ENCODE assay signal across 19 cellular contexts in genomic region chr13:76619631-76620030, GRCh38.
"Had no signal": no experiment of that assay in that cellular context is flagged by ENCODE, and none has a peak within 500 bp of the region (broad histone marks: within the 10 kb centered on the region; RNA-seq: fewer than 3 reads in every experiment).

No MANE protein-coding gene starts in this region.

- H3K27me3 ChIP-seq: adrenal gland, colonic mucosa, Peyer's patch had no signal

- H3K27ac ChIP-seq: adrenal gland, colonic mucosa, Peyer's patch, RWPE1, WERI-Rb-1 had no signal

- H3K4me1 ChIP-seq: adrenal gland, colonic mucosa, Peyer's patch had no signal

- DNase-seq: activated CD4-positive, alpha-beta T cell treated with anti-CD3 and anti-CD28 coated beads for 36 hours; activated CD8-positive, alpha-beta memory T cell treated with anti-CD3 and anti-CD28 coated beads, Interleukin-2, amount 50 U/mL, for 48 hours; activated CD8-positive, alpha-beta T cell treated with anti-CD3 and anti-CD28 coated beads, Interleukin-2, amount 10 ng/mL, durations not matched to agents 7 days and 5 days; activated naive CD4-positive, alpha-beta T cell treated with anti-CD3 and anti-CD28 coated beads, Interleukin-2, amount 50 U/mL, for 16 hours; activated naive CD8-positive, alpha-beta T cell treated with anti-CD3 and anti-CD28 coated beads, Interleukin-2, amount 10 ng/mL, durations not matched to agents 7 days and 5 days; activated T-cell treated with anti-CD3 and anti-CD28 coated beads, Interleukin-2, amount 50 U/mL, for 1 hour; adrenal gland; colonic mucosa; NCI-H1105; NCI-H1694; NCI-H2029; NCI-H2107; NCI-H446; NCI-H524; Peyer's patch; SHP77 treated with DMSO at 0.1 percent for 48 hours; T-helper 1 cell; WERI-Rb-1 had no signal

- H3K9me3 ChIP-seq: adrenal gland, colonic mucosa, Peyer's patch had no signal

- H3K36me3 Mint-ChIP-seq: activated naive CD8-positive, alpha-beta T cell treated with anti-CD3 and anti-CD28 coated beads, Interleukin-2, amount 10 ng/mL, durations not matched to agents 7 days and 5 days had no signal

- H3K4me3 ChIP-seq: adrenal gland, colonic mucosa, Peyer's patch had no signal

- H3K4me3 Mint-ChIP-seq: activated CD4-positive, alpha-beta T cell treated with anti-CD3 and anti-CD28 coated beads for 36 hours; activated CD8-positive, alpha-beta T cell treated with anti-CD3 and anti-CD28 coated beads, Interleukin-2, amount 10 ng/mL, durations not matched to agents 7 days and 5 days; activated naive CD8-positive, alpha-beta T cell treated with anti-CD3 and anti-CD28 coated beads, Interleukin-2, amount 10 ng/mL, durations not matched to agents 7 days and 5 days had no signal

- H3K27ac Mint-ChIP-seq: activated CD4-positive, alpha-beta T cell treated with anti-CD3 and anti-CD28 coated beads for 36 hours; activated CD8-positive, alpha-beta T cell treated with anti-CD3 and anti-CD28 coated beads, Interleukin-2, amount 10 ng/mL, durations not matched to agents 7 days and 5 days; activated naive CD8-positive, alpha-beta T cell treated with anti-CD3 and anti-CD28 coated beads, Interleukin-2, amount 10 ng/mL, durations not matched to agents 7 days and 5 days had no signal

- H3K9me3 Mint-ChIP-seq: activated naive CD8-positive, alpha-beta T cell treated with anti-CD3 and anti-CD28 coated beads, Interleukin-2, amount 10 ng/mL, durations not matched to agents 7 days and 5 days had no signal

- H3K4me1 Mint-ChIP-seq: activated CD4-positive, alpha-beta T cell treated with anti-CD3 and anti-CD28 coated beads for 36 hours; activated naive CD8-positive, alpha-beta T cell treated with anti-CD3 and anti-CD28 coated beads, Interleukin-2, amount 10 ng/mL, durations not matched to agents 7 days and 5 days had no signal

- H3K36me3 ChIP-seq: adrenal gland, colonic mucosa, Peyer's patch, WERI-Rb-1 had no signal
